Comparison of ENCODE assay signal across 2 cellular contexts in the genomic region with DNA sequence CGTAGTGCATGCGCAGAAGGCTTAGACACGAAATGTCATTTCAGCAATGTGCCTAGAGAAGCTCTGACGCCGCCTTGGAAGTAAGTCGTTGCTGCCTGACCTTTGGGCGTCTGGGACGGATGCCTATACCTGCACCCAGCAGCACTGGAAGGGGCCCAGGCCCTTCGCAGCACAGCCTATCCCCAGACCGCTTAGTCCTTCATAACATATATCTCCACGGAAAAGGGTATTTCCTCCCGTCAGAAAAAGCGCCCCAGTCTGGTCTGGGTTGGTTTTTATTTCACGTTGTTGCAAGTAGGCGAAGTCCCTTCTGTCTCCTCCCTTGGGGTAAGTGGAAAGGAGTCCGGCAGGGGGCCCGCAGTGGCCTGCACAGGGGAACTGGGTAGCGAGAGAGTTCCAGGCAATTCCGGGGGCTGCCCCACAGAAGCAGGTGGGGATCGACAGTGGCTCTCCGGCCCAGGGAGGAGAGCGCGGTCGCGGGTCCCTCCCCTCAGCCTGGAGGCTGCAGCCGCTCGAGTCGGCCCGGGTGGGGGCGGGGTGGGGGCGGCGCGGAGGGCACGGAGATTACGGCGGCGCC.
TF ChIP-seq lines count a peak whose summit lies in the region.

No MANE protein-coding gene starts in this region.

TF ChIP-seq in A549, 52 proteins besides CTCF, POLR2A, EP300 and RAD21 (continued from another document):
- TF ChIP-seq, protein P1, sequence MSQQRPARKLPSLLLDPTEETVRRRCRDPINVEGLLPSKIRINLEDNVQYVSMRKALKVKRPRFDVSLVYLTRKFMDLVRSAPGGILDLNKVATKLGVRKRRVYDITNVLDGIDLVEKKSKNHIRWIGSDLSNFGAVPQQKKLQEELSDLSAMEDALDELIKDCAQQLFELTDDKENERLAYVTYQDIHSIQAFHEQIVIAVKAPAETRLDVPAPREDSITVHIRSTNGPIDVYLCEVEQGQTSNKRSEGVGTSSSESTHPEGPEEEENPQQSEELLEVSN (IDR thresholded peaks at IDR 0.05; ENCODE audit: borderline replicate concordance, low read depth) = no peak
- TF ChIP-seq TFCP2L1 (CRISPR knock-in tag; IDR thresholded peaks at IDR 0.05) (no peak), HOXB5 (CRISPR knock-in tag; IDR thresholded peaks at IDR 0.05) (no peak), TP53 (CRISPR knock-in tag; IDR thresholded peaks at IDR 0.05) (no peak), ZNF302 (CRISPR knock-in tag; IDR thresholded peaks at IDR 0.05) (no peak), NPAS2 (CRISPR knock-in tag; IDR thresholded peaks at IDR 0.05; ENCODE audit: borderline replicate concordance) (no peak), MAFK (IDR thresholded peaks at IDR 0.05; ENCODE audit: partially characterized antibody) (peak; percentile 69), FOSB (CRISPR knock-in tag; IDR thresholded peaks at IDR 0.05) (no peak), CHD4 (IDR thresholded peaks at IDR 0.05; ENCODE audit: borderline replicate concordance) (no peak), CEBPB (IDR thresholded peaks at IDR 0.05) (no peak), JUN (IDR thresholded peaks at IDR 0.05) (no peak; a peak in 1 of 5 replicates), PHF8 (IDR thresholded peaks at IDR 0.05; ENCODE audit: borderline replicate concordance, low read depth) (no peak)
- TF ChIP-seq, protein P2, sequence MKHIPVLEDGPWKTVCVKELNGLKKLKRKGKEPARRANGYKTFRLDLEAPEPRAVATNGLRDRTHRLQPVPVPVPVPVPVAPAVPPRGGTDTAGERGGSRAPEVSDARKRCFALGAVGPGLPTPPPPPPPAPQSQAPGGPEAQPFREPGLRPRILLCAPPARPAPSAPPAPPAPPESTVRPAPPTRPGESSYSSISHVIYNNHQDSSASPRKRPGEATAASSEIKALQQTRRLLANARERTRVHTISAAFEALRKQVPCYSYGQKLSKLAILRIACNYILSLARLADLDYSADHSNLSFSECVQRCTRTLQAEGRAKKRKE (CRISPR knock-in tag; IDR thresholded peaks at IDR 0.05; ENCODE audit: low read depth) = no peak
- TF ChIP-seq, protein P3, sequence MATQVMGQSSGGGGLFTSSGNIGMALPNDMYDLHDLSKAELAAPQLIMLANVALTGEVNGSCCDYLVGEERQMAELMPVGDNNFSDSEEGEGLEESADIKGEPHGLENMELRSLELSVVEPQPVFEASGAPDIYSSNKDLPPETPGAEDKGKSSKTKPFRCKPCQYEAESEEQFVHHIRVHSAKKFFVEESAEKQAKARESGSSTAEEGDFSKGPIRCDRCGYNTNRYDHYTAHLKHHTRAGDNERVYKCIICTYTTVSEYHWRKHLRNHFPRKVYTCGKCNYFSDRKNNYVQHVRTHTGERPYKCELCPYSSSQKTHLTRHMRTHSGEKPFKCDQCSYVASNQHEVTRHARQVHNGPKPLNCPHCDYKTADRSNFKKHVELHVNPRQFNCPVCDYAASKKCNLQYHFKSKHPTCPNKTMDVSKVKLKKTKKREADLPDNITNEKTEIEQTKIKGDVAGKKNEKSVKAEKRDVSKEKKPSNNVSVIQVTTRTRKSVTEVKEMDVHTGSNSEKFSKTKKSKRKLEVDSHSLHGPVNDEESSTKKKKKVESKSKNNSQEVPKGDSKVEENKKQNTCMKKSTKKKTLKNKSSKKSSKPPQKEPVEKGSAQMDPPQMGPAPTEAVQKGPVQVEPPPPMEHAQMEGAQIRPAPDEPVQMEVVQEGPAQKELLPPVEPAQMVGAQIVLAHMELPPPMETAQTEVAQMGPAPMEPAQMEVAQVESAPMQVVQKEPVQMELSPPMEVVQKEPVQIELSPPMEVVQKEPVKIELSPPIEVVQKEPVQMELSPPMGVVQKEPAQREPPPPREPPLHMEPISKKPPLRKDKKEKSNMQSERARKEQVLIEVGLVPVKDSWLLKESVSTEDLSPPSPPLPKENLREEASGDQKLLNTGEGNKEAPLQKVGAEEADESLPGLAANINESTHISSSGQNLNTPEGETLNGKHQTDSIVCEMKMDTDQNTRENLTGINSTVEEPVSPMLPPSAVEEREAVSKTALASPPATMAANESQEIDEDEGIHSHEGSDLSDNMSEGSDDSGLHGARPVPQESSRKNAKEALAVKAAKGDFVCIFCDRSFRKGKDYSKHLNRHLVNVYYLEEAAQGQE (IDR thresholded peaks at IDR 0.05) = no peak
- TF ChIP-seq, protein P4, sequence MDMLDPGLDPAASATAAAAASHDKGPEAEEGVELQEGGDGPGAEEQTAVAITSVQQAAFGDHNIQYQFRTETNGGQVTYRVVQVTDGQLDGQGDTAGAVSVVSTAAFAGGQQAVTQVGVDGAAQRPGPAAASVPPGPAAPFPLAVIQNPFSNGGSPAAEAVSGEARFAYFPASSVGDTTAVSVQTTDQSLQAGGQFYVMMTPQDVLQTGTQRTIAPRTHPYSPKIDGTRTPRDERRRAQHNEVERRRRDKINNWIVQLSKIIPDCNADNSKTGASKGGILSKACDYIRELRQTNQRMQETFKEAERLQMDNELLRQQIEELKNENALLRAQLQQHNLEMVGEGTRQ (IDR thresholded peaks at IDR 0.05) = no peak
TF ChIP-seq in A549: peak in this region for 3.

TF ChIP-seq in IMR-90, 13 proteins besides CTCF, POLR2A, EP300 and RAD21 (continued from another document):
- TF ChIP-seq BHLHE40 (IDR thresholded peaks at IDR 0.05; ENCODE audit: low read depth, low read length) (no peak), SMC3 (IDR thresholded peaks at IDR 0.05; ENCODE audit: low read depth, low read length) (peak; percentile 37), RCOR1 (IDR thresholded peaks at IDR 0.05; ENCODE audit: insufficient replicate concordance, low read length) (no peak), MXI1 (IDR thresholded peaks at IDR 0.05; ENCODE audit: borderline replicate concordance, low read depth, low read length) (no peak), MAFK (IDR thresholded peaks at IDR 0.05; ENCODE audit: low read depth, low read length) (no peak)
- TF ChIP-seq, protein P5, sequence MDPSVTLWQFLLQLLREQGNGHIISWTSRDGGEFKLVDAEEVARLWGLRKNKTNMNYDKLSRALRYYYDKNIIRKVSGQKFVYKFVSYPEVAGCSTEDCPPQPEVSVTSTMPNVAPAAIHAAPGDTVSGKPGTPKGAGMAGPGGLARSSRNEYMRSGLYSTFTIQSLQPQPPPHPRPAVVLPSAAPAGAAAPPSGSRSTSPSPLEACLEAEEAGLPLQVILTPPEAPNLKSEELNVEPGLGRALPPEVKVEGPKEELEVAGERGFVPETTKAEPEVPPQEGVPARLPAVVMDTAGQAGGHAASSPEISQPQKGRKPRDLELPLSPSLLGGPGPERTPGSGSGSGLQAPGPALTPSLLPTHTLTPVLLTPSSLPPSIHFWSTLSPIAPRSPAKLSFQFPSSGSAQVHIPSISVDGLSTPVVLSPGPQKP (IDR thresholded peaks at IDR 0.05; ENCODE audit: borderline replicate concordance, low read depth, low read length) = no peak
TF ChIP-seq in IMR-90: peak in this region for 2.
